Comparison of ENCODE assay signal across 19 cellular contexts in genomic region chr1:174747613-174748012, GRCh38.
A peak's percentile ranks its signal among the peaks of the same experiment; 100 is the strongest.
DNase-seq lines count a peak whose midpoint lies in the region; ATAC-seq and TF ChIP-seq lines count a peak whose summit lies in the region.
"Had no signal": no experiment of that assay in that cellular context is flagged by ENCODE, and none has a peak within 500 bp of the region (broad histone marks: within the 10 kb centered on the region; RNA-seq: fewer than 3 reads in every experiment).

No MANE protein-coding gene starts in this region.

- no peaks in the 10 kb centered on the region for H3K36me3 Mint-ChIP-seq in natural killer cell

- H3K79me2 ChIP-seq in HCT116 (ENCODE audit: insufficient read depth, low read length) = no peaks in the 10 kb centered on the region
- no peaks in the 10 kb centered on the region for H3K79me2 ChIP-seq in SU-DHL-6 (ENCODE audit: insufficient read depth, low read length)

- TF ChIP-seq POLR2A in HCT116 (IDR thresholded peaks at IDR 0.05; ENCODE audit: borderline replicate concordance, extremely low read depth, insufficient read depth, insufficient read length) (no peak), right lobe of liver (IDR thresholded peaks at IDR 0.05) (no peak), ovary (IDR thresholded peaks at IDR 0.05) (no peak)

- DNase-seq in AG04450 (ENCODE audit: low read depth, low spot score) (no peak), HCT116 (ENCODE audit: low read depth, low spot score) (no peak), right lobe of liver (no peak), ovary (no peak), MV-4-11 (lab: John Stamatoyannopoulos, UW) (no peak), NCI-H2107 treated with DMSO at 0.1 percent for 48 hours (lab: John Stamatoyannopoulos, UW; ENCODE audit: unreplicated experiment) (no peak), natural killer cell (no peak)
- DNase-seq: effector memory CD4-positive, alpha-beta T cell; GF-D8; Kasumi-1; NCI-H345; right cardiac atrium; SHP77 treated with DMSO at 0.1 percent for 48 hours; stimulated activated naive CD8-positive, alpha-beta T cell treated with anti-CD3 and anti-CD28 coated beads, Interleukin-15, amount 100 ng/mL, for 72 hours; T-helper 2 cell had no signal

- no peak overlapping the region for H3K4me3 Mint-ChIP-seq in natural killer cell
- H3K4me3 Mint-ChIP-seq: central memory CD8-positive, alpha-beta T cell; stimulated activated naive CD8-positive, alpha-beta T cell treated with anti-CD3 and anti-CD28 coated beads, Interleukin-15, amount 100 ng/mL, for 72 hours had no signal

- H2AFZ ChIP-seq in HCT116 (ENCODE audit: low read depth, low read length, poor library complexity, severe bottlenecking) = no peak overlapping the region
- no peak overlapping the region for H2AFZ ChIP-seq in SU-DHL-6 (ENCODE audit: low read depth, low read length, severe bottlenecking)

- H3K4me2 ChIP-seq in HCT116 (ENCODE audit: low read length) (no peak overlapping the region), SU-DHL-6 (ENCODE audit: low read depth, low read length, poor library complexity, severe bottlenecking) (no peak overlapping the region)

- no peak for TF ChIP-seq EP300 in ovary (IDR thresholded peaks at IDR 0.05)

- no TSS peak for BruUV-seq in HCT116 (replicated peaks; lab: Mats Ljungman, UMichigan)

- no peaks in the 10 kb centered on the region for H3K36me3 ChIP-seq in HCT116 (ENCODE audit: control insufficient read depth in 1 of 2, insufficient read depth in 2 of 2, low read length in 2 of 2)
- H3K36me3 ChIP-seq in SU-DHL-6 (ENCODE audit: low read length) = no peaks in the 10 kb centered on the region
- H3K36me3 ChIP-seq in right lobe of liver = no peaks in the 10 kb centered on the region
- no peaks in the 10 kb centered on the region for H3K36me3 ChIP-seq in ovary

- H3K9me2 ChIP-seq in HCT116 (ENCODE audit: insufficient read depth) (no peaks in the 10 kb centered on the region), SU-DHL-6 (replicated peaks; ENCODE audit: insufficient read depth, low read length) (no peaks in the 10 kb centered on the region)

- H3K4me1 Mint-ChIP-seq in natural killer cell = peaks cover 11 to 14% of the 10 kb centered on the region in 2 donors
- H3K4me1 Mint-ChIP-seq: stimulated activated naive CD8-positive, alpha-beta T cell treated with anti-CD3 and anti-CD28 coated beads, Interleukin-15, amount 100 ng/mL, for 72 hours had no signal

- RAD21 ChIA-PET in HCT116 (lab: Charles Lee; ENCODE audit: low non-redundant PET in 1 of 2, low total read pairs in 2 of 2, uncharacterized antibody in 2 of 2, unreplicated experiment in 2 of 2) = interaction anchor here in 1 of 2 experiments (1.0 kb wide), 1 partner anchor 485 kb away, joined by 3 read pairs; no protein-coding TSS in a partner anchor

- intact Hi-C loops in HCT116 (cut with micrococcal nuclease) (loop anchor here (10.0 kb wide), 1 partner anchor 2003 kb away; no protein-coding TSS in a partner anchor), right lobe of liver (cut with DNase I) (loop anchor here in 1 of 2 donors (10.0 kb wide), 1 partner anchor 493 kb away; no protein-coding TSS in a partner anchor), ovary (cut with DNase I) (loop anchor here in 1 of 4 donors (10.0 kb wide), 1 partner anchor 1333 kb away; no protein-coding TSS in a partner anchor), natural killer cell (cut with micrococcal nuclease) (loop anchor here (10.0 kb wide), 2 partner anchors 1333 to 2003 kb away; no protein-coding TSS in a partner anchor)

- H3K27me3 ChIP-seq in AG04450 (ENCODE audit: control insufficient read depth, insufficient read depth, low read length) = no peaks in the 10 kb centered on the region
- H3K27me3 ChIP-seq in HCT116 (ENCODE audit: insufficient read depth, low read length) = no peaks in the 10 kb centered on the region
- H3K27me3 ChIP-seq in SU-DHL-6 (ENCODE audit: low read length) = no peaks in the 10 kb centered on the region
- no peaks in the 10 kb centered on the region for H3K27me3 ChIP-seq in right lobe of liver
- H3K27me3 ChIP-seq in ovary = no peaks in the 10 kb centered on the region

- H4K20me1 ChIP-seq in HCT116 (ENCODE audit: insufficient read depth) = no peaks in the 10 kb centered on the region
- no peaks in the 10 kb centered on the region for H4K20me1 ChIP-seq in SU-DHL-6 (ENCODE audit: low read depth, low read length)

- POLR2A ChIA-PET in AG04450 (lab: Yijun Ruan, JAX) = no interaction called here
- POLR2A ChIA-PET in HCT116 (lab: Charles Lee) = no interaction called here

- peak; percentile 26; the same call in 1 of the 2 replicates for TF ChIP-seq RAD21 in HCT116 (IDR thresholded peaks at IDR 0.05; ENCODE audit: low read depth)

- CTCF ChIA-PET in AG04450 (lab: Charles Lee) (interaction anchor here (0.6 to 11.4 kb wide), 12 partner anchors 9 to 489 kb away, joined by 3 to 243 read pairs (median 3); no protein-coding TSS in a partner anchor), HCT116 (lab: Charles Lee) (interaction anchor here (0.6 to 7.6 kb wide), 9 partner anchors 8 to 489 kb away, joined by 3 to 75 read pairs (median 4); no protein-coding TSS in a partner anchor)

- TF ChIP-seq CTCF in AG04450 (IDR thresholded peaks at IDR 0.05; ENCODE audit: low read depth, low read length) (peak; percentile 31), HCT116 (IDR thresholded peaks at IDR 0.05 in 2 of 3, conservative IDR thresholded peaks at IDR 0.05 in 1 of 3; ENCODE audit: borderline replicate concordance in 1 of 3, insufficient read depth in 1 of 3, low read depth in 2 of 3, low read length in 2 of 3) (peak; percentile 25 to 49 (median 27); a peak in 4 of 6 replicates), SU-DHL-6 (IDR thresholded peaks at IDR 0.05; ENCODE audit: insufficient read depth, low read length, poor library complexity, severe bottlenecking) (peak; percentile 31), right lobe of liver (IDR thresholded peaks at IDR 0.05) (peak in 3 of 4 donors; percentile 17 to 18 (median 17)), ovary (IDR thresholded peaks at IDR 0.05) (no peak), natural killer cell (IDR thresholded peaks at IDR 0.05) (no peak)

- ATAC-seq in HCT116 (no peak), right lobe of liver (no peak), natural killer cell (no peak)
- ATAC-seq: activated CD4-positive, CD25-positive, alpha-beta regulatory T cell treated with anti-CD3 and anti-CD28 coated beads, Interleukin-2, amount 50 U/mL, for 24 hours; right cardiac atrium; stimulated activated naive CD8-positive, alpha-beta T cell treated with anti-CD3 and anti-CD28 coated beads, Interleukin-15, amount 100 ng/mL, for 72 hours had no signal

- H3F3A ChIP-seq in SU-DHL-6 (ENCODE audit: insufficient read depth) = peaks cover 11% of the 10 kb centered on the region

- H3K9me3 Mint-ChIP-seq in natural killer cell = no peaks in the 10 kb centered on the region
- H3K9me3 Mint-ChIP-seq: activated T-helper 2 cell treated with anti-CD3 and anti-CD28 coated beads, Interferon-gamma antibody, Interleukin-2, Interleukin-4, amounts not matched to agents 10 μg/mL and 5 μg/mL and 100 μg/mL, durations not matched to agents 14 hours and 24 hours and 36 hours; central memory CD8-positive, alpha-beta T cell; stimulated activated naive CD8-positive, alpha-beta T cell treated with anti-CD3 and anti-CD28 coated beads, Interleukin-15, amount 100 ng/mL, for 72 hours had no signal

- H3K9me3 ChIP-seq in AG04450 (ENCODE audit: control insufficient read depth, insufficient read depth, low read length) (no peaks in the 10 kb centered on the region), HCT116 (ENCODE audit: control insufficient read depth in 1 of 2, insufficient read depth in 1 of 2, low read depth in 1 of 2, low read length in 2 of 2) (no peaks in the 10 kb centered on the region), SU-DHL-6 (ENCODE audit: insufficient read depth, low read length) (no peaks in the 10 kb centered on the region), right lobe of liver (no peaks in the 10 kb centered on the region), ovary (no peaks in the 10 kb centered on the region)

- H3K9ac ChIP-seq in HCT116 (ENCODE audit: low read length) = no peak overlapping the region
- no peak overlapping the region for H3K9ac ChIP-seq in SU-DHL-6 (ENCODE audit: low read length)

- H3K27me3 Mint-ChIP-seq in natural killer cell (ENCODE audit: low read depth in 2 of 2) = no peaks in the 10 kb centered on the region
- H3K27me3 Mint-ChIP-seq: central memory CD8-positive, alpha-beta T cell; stimulated activated naive CD8-positive, alpha-beta T cell treated with anti-CD3 and anti-CD28 coated beads, Interleukin-15, amount 100 ng/mL, for 72 hours had no signal

- no peak overlapping the region for H3K27ac ChIP-seq in AG04450 (ENCODE audit: low read depth, low read length)
- no peak overlapping the region for H3K27ac ChIP-seq in HCT116 (ENCODE audit: low read depth, low read length)
- no peak overlapping the region for H3K27ac ChIP-seq in SU-DHL-6 (ENCODE audit: low read depth, low read length)
- no peak overlapping the region for H3K27ac ChIP-seq in right lobe of liver
- H3K27ac ChIP-seq in ovary = no peak overlapping the region

- H3K4me1 ChIP-seq in HCT116 (ENCODE audit: control insufficient read depth in 1 of 2, insufficient read depth in 2 of 2, low read length in 2 of 2) (no peaks in the 10 kb centered on the region), right lobe of liver (no peaks in the 10 kb centered on the region), ovary (ENCODE audit: insufficient read depth) (no peaks in the 10 kb centered on the region)

- H3K4me3 ChIP-seq in AG04450 (ENCODE audit: low read depth, low read length) (no peak overlapping the region), HCT116 (replicated peaks in 1 of 2; ENCODE audit: low read depth in 1 of 2, low read length in 2 of 2) (no peak overlapping the region), SU-DHL-6 (ENCODE audit: insufficient read depth, low read length, poor library complexity, severe bottlenecking) (no peak overlapping the region), right lobe of liver (no peak overlapping the region), ovary (no peak overlapping the region)

- H3K27ac Mint-ChIP-seq in natural killer cell = no peak overlapping the region
- H3K27ac Mint-ChIP-seq: activated T-helper 2 cell treated with anti-CD3 and anti-CD28 coated beads, Interferon-gamma antibody, Interleukin-2, Interleukin-4, amounts not matched to agents 10 μg/mL and 5 μg/mL and 100 μg/mL, durations not matched to agents 14 hours and 24 hours and 36 hours; stimulated activated naive CD8-positive, alpha-beta T cell treated with anti-CD3 and anti-CD28 coated beads, Interleukin-15, amount 100 ng/mL, for 72 hours had no signal

TF ChIP-seq in HCT116, 20 proteins besides CTCF, POLR2A, EP300 and RAD21:
- TF ChIP-seq FOSL1 (IDR thresholded peaks at IDR 0.05; ENCODE audit: low read depth) = no peak
- no peak for TF ChIP-seq JUND (IDR thresholded peaks at IDR 0.05)
- TF ChIP-seq CBX3 (IDR thresholded peaks at IDR 0.05; ENCODE audit: low read depth) = no peak
- TF ChIP-seq SRF (IDR thresholded peaks at IDR 0.05; ENCODE audit: low read depth) = no peak
- TF ChIP-seq SIN3A (IDR thresholded peaks at IDR 0.05; ENCODE audit: low read depth) = no peak
- no peak for TF ChIP-seq EZH2 (IDR thresholded peaks at IDR 0.05)
- TF ChIP-seq EGR1 (IDR thresholded peaks at IDR 0.05; ENCODE audit: low read depth) = no peak

Comparison
In these comparisons a context has a peak if more than half of its experiments do, and no peak if none do; other contexts are left out.
1. CTCF ChIP-seq: peak in AG04450 (single experiment), HCT116 (3 of 3), SU-DHL-6 (single experiment) and right lobe of liver (3 of 4); none in ovary (0 of 3) and natural killer cell (single experiment).